ENCODE assay signal across 25 cellular contexts in the genomic region with DNA sequence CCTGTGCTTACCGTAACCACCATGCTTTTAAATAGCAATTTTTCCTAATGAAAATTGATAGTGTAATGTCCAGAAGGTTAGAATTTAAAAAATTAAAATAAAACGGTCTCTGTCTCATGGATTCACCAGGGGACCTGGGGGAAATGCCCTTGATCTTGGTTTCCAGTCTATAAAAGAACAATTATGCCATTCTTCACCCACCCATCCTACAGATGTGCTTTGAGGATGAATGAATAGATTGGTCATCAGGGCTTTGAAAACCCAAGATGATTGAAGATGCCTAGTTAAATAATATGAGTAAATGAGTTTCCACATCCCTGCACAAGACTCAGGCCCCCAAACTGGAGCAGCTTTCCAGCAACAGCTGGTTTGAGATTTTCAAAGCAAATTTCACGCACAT.
"Had no signal": no experiment of that assay in that cellular context is flagged by ENCODE, and none has a peak within 500 bp of the region (broad histone marks: within the 10 kb centered on the region; RNA-seq: fewer than 3 reads in every experiment).

No MANE protein-coding gene starts in this region.

- H3K9me3 Mint-ChIP-seq: activated CD4-positive, alpha-beta memory T cell treated with anti-CD3 and anti-CD28 coated beads, Interleukin-2, amount 10 ng/mL, durations not matched to agents 7 days and 5 days; activated CD4-positive, alpha-beta T cell treated with anti-CD3 and anti-CD28 coated beads, Interleukin-2, amount 10 ng/mL, durations not matched to agents 7 days and 5 days; activated naive CD4-positive, alpha-beta T cell treated with anti-CD3 and anti-CD28 coated beads for 36 hours; activated naive CD4-positive, alpha-beta T cell treated with anti-CD3 and anti-CD28 coated beads, Interleukin-2, amount 50 U/mL, for 24 hours; activated naive CD8-positive, alpha-beta T cell treated with anti-CD3 and anti-CD28 coated beads for 36 hours; activated naive CD8-positive, alpha-beta T cell treated with anti-CD3 and anti-CD28 coated beads, Interleukin-2, amount 50 U/mL, for 24 hours; activated T-cell treated with anti-CD3 and anti-CD28 coated beads, Interleukin-2, amount 50 U/mL, for 4 hours; activated T-helper 2 cell treated with anti-CD3 and anti-CD28 coated beads, Interferon-gamma antibody, Interleukin-2, Interleukin-4, amounts not matched to agents 10 μg/mL and 5 μg/mL and 100 μg/mL, durations not matched to agents 14 hours and 24 hours and 36 hours; effector memory CD8-positive, alpha-beta T cell had no signal

- H3K9me3 ChIP-seq: adrenal gland, body of pancreas, esophagus muscularis mucosa had no signal

- H3K27me3 Mint-ChIP-seq: activated CD4-positive, alpha-beta memory T cell treated with anti-CD3 and anti-CD28 coated beads, Interleukin-2, amount 10 ng/mL, durations not matched to agents 7 days and 5 days; activated naive CD4-positive, alpha-beta T cell treated with anti-CD3 and anti-CD28 coated beads, Interleukin-2, amount 50 U/mL, for 24 hours; activated naive CD8-positive, alpha-beta T cell treated with anti-CD3 and anti-CD28 coated beads for 36 hours; activated naive CD8-positive, alpha-beta T cell treated with anti-CD3 and anti-CD28 coated beads, Interleukin-2, amount 50 U/mL, for 24 hours had no signal

- ATAC-seq: activated naive CD8-positive, alpha-beta T cell treated with anti-CD3 and anti-CD28 coated beads, Interleukin-2, amount 50 U/mL, for 24 hours; activated T-cell treated with anti-CD3 and anti-CD28 coated beads, Interleukin-2, amount 50 U/mL, for 4 hours; body of pancreas; effector memory CD8-positive, alpha-beta T cell had no signal

- H3K27ac Mint-ChIP-seq: activated CD4-positive, alpha-beta memory T cell treated with anti-CD3 and anti-CD28 coated beads, Interleukin-2, amount 10 ng/mL, durations not matched to agents 7 days and 5 days; activated CD4-positive, alpha-beta T cell treated with anti-CD3 and anti-CD28 coated beads, Interleukin-2, amount 10 ng/mL, durations not matched to agents 7 days and 5 days; activated naive CD4-positive, alpha-beta T cell treated with anti-CD3 and anti-CD28 coated beads for 36 hours; activated naive CD4-positive, alpha-beta T cell treated with anti-CD3 and anti-CD28 coated beads, Interleukin-2, amount 50 U/mL, for 24 hours; activated naive CD8-positive, alpha-beta T cell treated with anti-CD3 and anti-CD28 coated beads for 36 hours; activated naive CD8-positive, alpha-beta T cell treated with anti-CD3 and anti-CD28 coated beads, Interleukin-2, amount 50 U/mL, for 24 hours; activated T-helper 2 cell treated with anti-CD3 and anti-CD28 coated beads, Interferon-gamma antibody, Interleukin-2, Interleukin-4, amounts not matched to agents 10 μg/mL and 5 μg/mL and 100 μg/mL, durations not matched to agents 14 hours and 24 hours and 36 hours had no signal

- H3K27me3 ChIP-seq: adrenal gland, body of pancreas, esophagus muscularis mucosa had no signal

- DNase-seq: activated CD4-positive, alpha-beta memory T cell treated with anti-CD3 and anti-CD28 coated beads, Interleukin-2, amount 10 ng/mL, durations not matched to agents 7 days and 5 days; activated CD4-positive, alpha-beta T cell treated with anti-CD3 and anti-CD28 coated beads for 1 hour; activated CD4-positive, alpha-beta T cell treated with anti-CD3 and anti-CD28 coated beads for 4 hours; activated CD4-positive, alpha-beta T cell treated with anti-CD3 and anti-CD28 coated beads, Interleukin-2, amount 10 ng/mL, durations not matched to agents 7 days and 5 days; activated CD4-positive, alpha-beta T cell treated with anti-CD3 and anti-CD28 coated beads, Interleukin-2, amount 50 U/mL, for 4 hours; activated effector memory CD4-positive, alpha-beta T cell treated with anti-CD3 and anti-CD28 coated beads, Interleukin-2, amount 50 U/mL, for 16 hours; activated naive CD4-positive, alpha-beta T cell treated with anti-CD3 and anti-CD28 coated beads for 36 hours; activated naive CD8-positive, alpha-beta T cell treated with anti-CD3 and anti-CD28 coated beads for 36 hours; activated naive CD8-positive, alpha-beta T cell treated with anti-CD3 and anti-CD28 coated beads, Interleukin-2, amount 50 U/mL, for 24 hours; activated T-cell treated with anti-CD3 and anti-CD28 coated beads, Interleukin-2, amount 50 U/mL, for 4 hours; adrenal gland; amygdala; aorta; body of pancreas; caudate nucleus; cortex of kidney; dermis blood vessel endothelial cell; effector CD4-positive, alpha-beta T cell; effector memory CD8-positive, alpha-beta T cell; erythroblast; head of caudate nucleus; T-helper 2 cell had no signal

- H3K36me3 Mint-ChIP-seq: activated naive CD8-positive, alpha-beta T cell treated with anti-CD3 and anti-CD28 coated beads for 36 hours had no signal

- H3K27ac ChIP-seq: adrenal gland, body of pancreas, esophagus muscularis mucosa had no signal

- H3K4me3 ChIP-seq: adrenal gland, body of pancreas, esophagus muscularis mucosa had no signal

- H3K4me3 Mint-ChIP-seq: activated CD4-positive, alpha-beta memory T cell treated with anti-CD3 and anti-CD28 coated beads, Interleukin-2, amount 10 ng/mL, durations not matched to agents 7 days and 5 days; activated CD4-positive, alpha-beta T cell treated with anti-CD3 and anti-CD28 coated beads, Interleukin-2, amount 10 ng/mL, durations not matched to agents 7 days and 5 days; activated naive CD4-positive, alpha-beta T cell treated with anti-CD3 and anti-CD28 coated beads for 36 hours; activated naive CD4-positive, alpha-beta T cell treated with anti-CD3 and anti-CD28 coated beads, Interleukin-2, amount 50 U/mL, for 24 hours; activated naive CD8-positive, alpha-beta T cell treated with anti-CD3 and anti-CD28 coated beads for 36 hours; activated naive CD8-positive, alpha-beta T cell treated with anti-CD3 and anti-CD28 coated beads, Interleukin-2, amount 50 U/mL, for 24 hours; activated T-cell treated with anti-CD3 and anti-CD28 coated beads, Interleukin-2, amount 50 U/mL, for 4 hours; effector memory CD8-positive, alpha-beta T cell had no signal
